12 cellular contexts compared by ENCODE assay signal in the genomic region with DNA sequence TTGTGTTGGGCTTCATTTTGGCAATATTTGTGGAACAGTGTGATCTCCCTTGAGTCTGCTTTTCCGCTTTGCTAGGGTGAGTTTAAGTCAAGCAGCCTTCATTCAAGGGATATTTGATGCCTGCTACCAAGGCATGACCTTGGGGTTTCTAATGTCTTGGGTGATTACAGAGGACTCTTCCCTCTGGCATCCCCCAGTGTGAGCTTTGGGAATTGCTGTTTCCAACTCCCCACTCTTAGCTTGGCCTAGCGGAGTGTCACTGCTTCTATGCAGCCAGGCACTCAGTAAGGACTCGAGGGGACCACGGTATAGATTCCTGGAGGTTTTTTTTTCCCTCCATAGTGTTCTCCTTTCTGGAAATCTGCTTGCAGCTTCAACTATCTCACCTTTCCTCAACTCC. TPM values are rescaled to one million over a fixed set of nuclear protein-coding genes. Genes with fewer than 3 reads are reported as not detected.
DNase-seq lines count a peak whose midpoint lies in the region; ATAC-seq and TF ChIP-seq lines count a peak whose summit lies in the region.
"Had no signal": no experiment of that assay in that cellular context is flagged by ENCODE, and none has a peak within 500 bp of the region (broad histone marks: within the 10 kb centered on the region; RNA-seq: fewer than 3 reads in every experiment).

No MANE protein-coding gene starts in this region.

- H3K9ac ChIP-seq in DND-41 (ENCODE audit: low read depth, low read length) (no peak overlapping the region), mesenchymal stem cell (ENCODE audit: low read length) (no peak overlapping the region)

- H2AFZ ChIP-seq in DND-41 (ENCODE audit: low read depth, low read length), result no peak overlapping the region
- H2AFZ ChIP-seq in mesenchymal stem cell (ENCODE audit: low read depth, low read length), result no peak overlapping the region

- H3K9me3 ChIP-seq in DND-41 (ENCODE audit: insufficient read depth, low read length, severe bottlenecking) (no peaks in the 10 kb centered on the region), mesenchymal stem cell (ENCODE audit: control insufficient read depth, low read length) (no peaks in the 10 kb centered on the region), lower lobe of right lung (no peaks in the 10 kb centered on the region)
- H3K9me3 ChIP-seq: esophagus squamous epithelium, neutrophil had no signal

- no peak overlapping the region for H3K23ac ChIP-seq in mesenchymal stem cell (ENCODE audit: low read length in 2 of 2)

- in situ Hi-C loops in astrocyte of the cerebellum (cut with HindIII; ENCODE audit: low sequenced_read_pairs), result no loop called here

- peak; percentile 34 for TF ChIP-seq CTCF in DND-41 (IDR thresholded peaks at IDR 0.05; ENCODE audit: borderline replicate concordance, extremely low read depth, low read length, poor library complexity, severe bottlenecking)
- TF ChIP-seq CTCF in astrocyte of the cerebellum (IDR thresholded peaks at IDR 0.05; ENCODE audit: low read depth, low read length, missing control alignments), result peak; percentile 59
- TF ChIP-seq CTCF in lower lobe of right lung (IDR thresholded peaks at IDR 0.05), result no peak

- no peak overlapping the region for H3K4me2 ChIP-seq in DND-41 (ENCODE audit: insufficient read depth, low read length)
- H3K4me2 ChIP-seq in mesenchymal stem cell (ENCODE audit: low read length, poor library complexity, severe bottlenecking), result no peak overlapping the region

- H3K14ac ChIP-seq in mesenchymal stem cell (ENCODE audit: low read length in 2 of 2), result no peak overlapping the region

- no peak overlapping the region for H2BK12ac ChIP-seq in mesenchymal stem cell (ENCODE audit: low read length in 2 of 2)

- H3K79me1 ChIP-seq in mesenchymal stem cell (replicated peaks; ENCODE audit: low read length, poor library complexity, severe bottlenecking), result no peaks in the 10 kb centered on the region

- no peak overlapping the region for H2BK15ac ChIP-seq in mesenchymal stem cell (ENCODE audit: low read depth, poor library complexity, severe bottlenecking)

- H3K4ac ChIP-seq in mesenchymal stem cell (ENCODE audit: low read depth in 1 of 2, low read length in 2 of 2), result no peak overlapping the region

- no peak overlapping the region for H3K4me3 ChIP-seq in DND-41 (ENCODE audit: low read depth in 1 of 2, low read length in 2 of 2)
- no peak overlapping the region for H3K4me3 ChIP-seq in astrocyte of the cerebellum (ENCODE audit: low read depth, low read length)
- no peak overlapping the region for H3K4me3 ChIP-seq in mesenchymal stem cell (ENCODE audit: insufficient read depth in 1 of 2, low read depth in 1 of 2, low read length in 2 of 2)
- H3K4me3 ChIP-seq in lower lobe of right lung, result no peak overlapping the region
- H3K4me3 ChIP-seq: esophagus squamous epithelium had no signal

- WGBS in mesenchymal stem cell, result 31% methylated on average over 4 of the region's 4 CpGs

- H3K27me3 ChIP-seq in DND-41 (ENCODE audit: insufficient read depth, low read length, poor library complexity) (no peaks in the 10 kb centered on the region), mesenchymal stem cell (ENCODE audit: control insufficient read depth in 1 of 2, insufficient read depth in 1 of 2, low read length in 2 of 2) (no peaks in the 10 kb centered on the region), lower lobe of right lung (ENCODE audit: low read depth) (no peaks in the 10 kb centered on the region)
- H3K27me3 ChIP-seq: esophagus squamous epithelium, neutrophil had no signal

- intact Hi-C loops in lower lobe of right lung (cut with DNase I), result no loop called here

- H3K27ac ChIP-seq in DND-41 (ENCODE audit: low read length) (no peak overlapping the region), mesenchymal stem cell (ENCODE audit: low read length, poor library complexity, severe bottlenecking) (no peak overlapping the region), lower lobe of right lung (no peak overlapping the region)
- H3K27ac ChIP-seq: esophagus squamous epithelium, neutrophil had no signal

- no peak overlapping the region for H4K8ac ChIP-seq in mesenchymal stem cell (ENCODE audit: low read length)

- no peaks in the 10 kb centered on the region for H4K20me1 ChIP-seq in DND-41 (ENCODE audit: insufficient read depth, low read length)

- DNase-seq in DND-41 (no peak), LHCN-M2 (ENCODE audit: low read depth) (peak; percentile 34), astrocyte of the cerebellum (ENCODE audit: low read depth) (no peak), mesenchymal stem cell (peak; percentile 18), lower lobe of right lung (no peak), DMS114 treated with DMSO at 0.1 percent for 48 hours (lab: John Stamatoyannopoulos, UW; ENCODE audit: unreplicated experiment) (no peak), T-helper 2 cell (no peak)
- DNase-seq: activated naive CD4-positive, alpha-beta T cell; esophagus squamous epithelium; NCI-H2029 had no signal

- H3K79me2 ChIP-seq in DND-41 (ENCODE audit: insufficient read depth, low read length), result no peaks in the 10 kb centered on the region

- H3K4me1 ChIP-seq in DND-41 (ENCODE audit: insufficient read depth, low read length) (no peaks in the 10 kb centered on the region), mesenchymal stem cell (ENCODE audit: control insufficient read depth, insufficient read depth, low read depth, low read length) (no peaks in the 10 kb centered on the region), lower lobe of right lung (no peaks in the 10 kb centered on the region)
- H3K4me1 ChIP-seq: esophagus squamous epithelium had no signal

- ATAC-seq in DND-41 (ENCODE audit: insufficient read depth, low read depth) (no peak), lower lobe of right lung (no peak), HG03460 (IDR thresholded peaks at IDR 0.05; ENCODE audit: unreplicated experiment) (no peak)

- H3K36me3 ChIP-seq in DND-41 (ENCODE audit: insufficient read depth, low read length) (peaks cover 6% of the 10 kb centered on the region; the same call in 1 of the 2 replicates), mesenchymal stem cell (ENCODE audit: control insufficient read depth in 1 of 2, insufficient read depth in 2 of 2, low read depth in 1 of 2, low read length in 2 of 2) (peaks cover 0 to 16% of the 10 kb centered on the region in 2 experiments), lower lobe of right lung (peaks cover under 1% of the 10 kb centered on the region)

- H2BK5ac ChIP-seq in mesenchymal stem cell (ENCODE audit: low read depth, low read length, poor library complexity, severe bottlenecking), result no peak overlapping the region

- H2AK5ac ChIP-seq in mesenchymal stem cell (ENCODE audit: low read length, severe bottlenecking), result no peak overlapping the region

- H4K91ac ChIP-seq in mesenchymal stem cell (ENCODE audit: low read length), result no peak overlapping the region

- no peak overlapping the region for H2BK120ac ChIP-seq in mesenchymal stem cell (ENCODE audit: low read depth, low read length)

- no peak overlapping the region for H3K18ac ChIP-seq in mesenchymal stem cell (ENCODE audit: low read depth in 1 of 2, low read length in 2 of 2)

RNA-seq across cellular contexts. Expression of a gene that starts 21.1 kb away (rescaled TPM):
- total RNA-seq in LHCN-M2 (2014; rRNA removed), result 0.23 and 2.2 TPM in 2 replicates
- polyA plus RNA-seq in LHCN-M2 (2012), result 0.53 TPM
- polyA plus RNA-seq in mesenchymal stem cell (2013, experiment 1 of 2), result 0.18 TPM
- polyA plus RNA-seq in mesenchymal stem cell (2013, experiment 2 of 2), result 0.08 TPM
- 0.68 TPM for total RNA-seq in lower lobe of right lung

RNA-seq across cellular contexts. Expression of a gene that starts 24.6 kb away (rescaled TPM):
- total RNA-seq in LHCN-M2 (2014; rRNA removed) (73.8 and 90.3 TPM in 2 replicates), lower lobe of right lung (89.4 TPM)
- polyA plus RNA-seq in LHCN-M2 (2012), result 108 TPM
- polyA plus RNA-seq in mesenchymal stem cell (2013, experiment 1 of 2), result 171 TPM
- polyA plus RNA-seq in mesenchymal stem cell (2013, experiment 2 of 2), result 190 TPM

RNA-seq across cellular contexts. Expression of a gene that starts 56.4 kb away (rescaled TPM):
- 158 and 229 TPM in 2 replicates for total RNA-seq in LHCN-M2 (2014; rRNA removed)
- 25.5 TPM for polyA plus RNA-seq in LHCN-M2 (2012)
- 56.0 TPM for polyA plus RNA-seq in mesenchymal stem cell (2013, experiment 1 of 2)
- polyA plus RNA-seq in mesenchymal stem cell (2013, experiment 2 of 2), result 53.8 TPM
- 109 TPM for total RNA-seq in lower lobe of right lung

Comparison
In these comparisons a context has a peak if more than half of its experiments do, and no peak if none do; other contexts are left out.
1. DNase-seq: peak in LHCN-M2 (single experiment) and mesenchymal stem cell (single experiment); none in DND-41 (single experiment), astrocyte of the cerebellum (single experiment), lower lobe of right lung (single experiment), DMS114 treated with DMSO at 0.1 percent for 48 hours (single experiment) and T-helper 2 cell (0 of 5).